14 cellular contexts compared by ENCODE assay signal in the genomic region with DNA sequence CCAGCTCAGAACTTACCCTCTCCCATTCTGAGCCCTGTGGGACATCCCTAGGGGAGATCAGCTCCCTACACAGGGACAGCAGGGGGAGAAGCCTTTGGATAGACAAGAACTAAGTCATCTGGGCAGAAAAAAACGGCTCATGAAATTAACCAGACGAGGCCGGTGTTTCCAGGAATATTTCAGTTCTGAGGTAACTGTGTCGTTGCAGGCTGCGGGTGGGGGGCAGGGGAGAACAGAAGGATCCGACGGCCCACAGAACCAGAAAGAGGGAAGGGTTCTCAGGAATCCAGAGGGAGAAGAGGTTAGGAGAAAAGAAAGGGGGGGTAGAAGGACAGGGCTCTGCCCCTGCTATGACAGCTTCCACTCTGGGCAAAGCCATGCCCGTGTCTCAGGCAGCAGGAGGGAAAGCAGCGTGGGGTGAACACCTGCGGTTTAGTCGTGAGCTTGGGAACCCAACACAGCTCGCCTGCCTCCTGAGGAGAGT. TPM values are rescaled to one million over a fixed set of nuclear protein-coding genes. Genes with fewer than 3 reads are reported as not detected.
A peak's percentile ranks its signal among the peaks of the same experiment; 100 is the strongest.
DNase-seq lines count a peak whose midpoint lies in the region; ATAC-seq and TF ChIP-seq lines count a peak whose summit lies in the region.
"Had no signal": no experiment of that assay in that cellular context is flagged by ENCODE, and none has a peak within 500 bp of the region (broad histone marks: within the 10 kb centered on the region; RNA-seq: fewer than 3 reads in every experiment).

No MANE protein-coding gene starts in this region.

- H3K4me3 Mint-ChIP-seq in activated CD4-positive, alpha-beta memory T cell treated with anti-CD3 and anti-CD28 coated beads for 36 hours, result no peak overlapping the region
- H3K4me3 Mint-ChIP-seq: activated T-helper 1 cell treated with anti-CD3 and anti-CD28 coated beads, Interleukin-12 subunit alpha, Interleukin-12 subunit beta, Interleukin-2, Interleukin-4 antibody, amounts not matched to agents 30 ng/mL and 10 ng/mL and 1 ng/mL, durations not matched to agents 14 hours and 24 hours and 36 hours had no signal

- H2BK5ac ChIP-seq in trophoblast cell (ENCODE audit: low read depth, low read length, poor library complexity), result peak overlapping the region; percentile 4

- peaks cover 91% of the 10 kb centered on the region for H3K4me1 ChIP-seq in BLaER1
- peaks cover 54% of the 10 kb centered on the region for H3K4me1 ChIP-seq in fibroblast of lung (ENCODE audit: control insufficient read depth, extremely low read depth, insufficient read depth, low read length)
- H3K4me1 ChIP-seq in trophoblast cell (ENCODE audit: control insufficient read depth in 1 of 2, insufficient read depth in 2 of 2, low read length in 2 of 2), result peaks cover 36 to 38% of the 10 kb centered on the region in 2 experiments

- H3K79me1 ChIP-seq in trophoblast cell (ENCODE audit: low read length), result peaks cover 26% of the 10 kb centered on the region

- peaks cover 56% of the 10 kb centered on the region for H3K27me3 ChIP-seq in BLaER1
- H3K27me3 ChIP-seq in fibroblast of lung (ENCODE audit: control insufficient read depth, insufficient read depth, low read length), result no peaks in the 10 kb centered on the region
- H3K27me3 ChIP-seq in trophoblast cell (ENCODE audit: insufficient read depth, low read length), result no peaks in the 10 kb centered on the region
- H3K27me3 ChIP-seq: tibial artery had no signal

- H2AFZ ChIP-seq in fibroblast of lung (ENCODE audit: low read length) (no peak overlapping the region), trophoblast cell (ENCODE audit: insufficient read depth, low read length, poor library complexity) (no peak overlapping the region)

- no peaks in the 10 kb centered on the region for H3K36me3 ChIP-seq in BLaER1
- H3K36me3 ChIP-seq in fibroblast of lung (ENCODE audit: control insufficient read depth, insufficient read depth, low read length), result peaks cover 6% of the 10 kb centered on the region
- H3K36me3 ChIP-seq in trophoblast cell (ENCODE audit: control insufficient read depth in 1 of 2, insufficient read depth in 2 of 2, low read length in 2 of 2), result peaks cover 1 to 3% of the 10 kb centered on the region in 2 experiments

- H3K79me2 ChIP-seq in fibroblast of lung (ENCODE audit: control insufficient read depth, insufficient read depth, low read length) (peaks cover 37% of the 10 kb centered on the region), trophoblast cell (ENCODE audit: control insufficient read depth, insufficient read depth, low read length, poor library complexity) (peaks cover 5% of the 10 kb centered on the region)

- H3K36me3 Mint-ChIP-seq in activated CD4-positive, alpha-beta memory T cell treated with anti-CD3 and anti-CD28 coated beads for 36 hours, result no peaks in the 10 kb centered on the region

- H3K27ac ChIP-seq in BLaER1 (no peak overlapping the region), fibroblast of lung (ENCODE audit: insufficient read depth, low read length) (peak overlapping the region; percentile 44), trophoblast cell (ENCODE audit: low read depth, low read length) (peak overlapping the region; percentile 75)

- no peak overlapping the region for H3K14ac ChIP-seq in trophoblast cell (ENCODE audit: low read length)

- H3K4me3 ChIP-seq in BLaER1 (no peak overlapping the region), fibroblast of lung (replicated peaks in 1 of 4; ENCODE audit: control extremely low read depth in 1 of 4, insufficient read depth in 1 of 4, low read depth in 3 of 4, low read length in 4 of 4) (no peak overlapping the region), trophoblast cell (ENCODE audit: low read depth, low read length) (no peak overlapping the region)
- H3K4me3 ChIP-seq: tibial artery had no signal

- peak overlapping the region; percentile 33 for H2BK120ac ChIP-seq in trophoblast cell (ENCODE audit: insufficient read depth, low read length, poor library complexity)

- H4K20me1 ChIP-seq in BLaER1 (peaks cover 58% of the 10 kb centered on the region), fibroblast of lung (ENCODE audit: control insufficient read depth, extremely low read depth, insufficient read depth, low read length) (no peaks in the 10 kb centered on the region)

- H3K9ac ChIP-seq in BLaER1, result no peak overlapping the region
- no peak overlapping the region for H3K9ac ChIP-seq in fibroblast of lung (ENCODE audit: insufficient read depth, low read length)
- H3K9ac ChIP-seq in trophoblast cell (ENCODE audit: low read length), result peak overlapping the region; percentile 28

- peak overlapping the region; percentile 46 for H2AK5ac ChIP-seq in trophoblast cell (ENCODE audit: low read length)

- H3K23ac ChIP-seq in trophoblast cell (ENCODE audit: low read length), result no peak overlapping the region

- whole genome bisulfite sequencing in trophoblast cell (ENCODE audit: extremely low coverage, insufficient coverage, insufficient read length), result no CpG with 5 or more reads among the region's 12 CpGs

- peaks cover 8% of the 10 kb centered on the region for H3K27me3 Mint-ChIP-seq in activated CD4-positive, alpha-beta memory T cell treated with anti-CD3 and anti-CD28 coated beads for 36 hours

- TF ChIP-seq CTCF in fibroblast of lung (conservative IDR thresholded peaks at IDR 0.05 in 1 of 2, IDR thresholded peaks at IDR 0.05 in 1 of 2; ENCODE audit: low read depth in 1 of 2, low read length in 2 of 2), result no peak

- H3K9me3 ChIP-seq in BLaER1, result no peaks in the 10 kb centered on the region
- no peaks in the 10 kb centered on the region for H3K9me3 ChIP-seq in fibroblast of lung (ENCODE audit: control insufficient read depth, insufficient read depth, low read depth, low read length)
- peaks cover 2% of the 10 kb centered on the region for H3K9me3 ChIP-seq in trophoblast cell (ENCODE audit: insufficient read depth, low read depth, low read length)
- H3K9me3 ChIP-seq: tibial artery had no signal

- peaks cover 60% of the 10 kb centered on the region for H3K4me1 Mint-ChIP-seq in activated CD4-positive, alpha-beta memory T cell treated with anti-CD3 and anti-CD28 coated beads for 36 hours (ENCODE audit: low read depth)

- H3K9me3 Mint-ChIP-seq in activated CD4-positive, alpha-beta memory T cell treated with anti-CD3 and anti-CD28 coated beads for 36 hours, result no peaks in the 10 kb centered on the region
- H3K9me3 Mint-ChIP-seq: activated T-helper 1 cell treated with anti-CD3 and anti-CD28 coated beads, Interleukin-12 subunit alpha, Interleukin-12 subunit beta, Interleukin-2, Interleukin-4 antibody, amounts not matched to agents 30 ng/mL and 10 ng/mL and 1 ng/mL, durations not matched to agents 14 hours and 24 hours and 36 hours had no signal

- peak overlapping the region; percentile 28 for H4K91ac ChIP-seq in trophoblast cell (ENCODE audit: low read depth, low read length)

- POLR2A ChIA-PET in activated CD4-positive, alpha-beta memory T cell treated with anti-CD3 and anti-CD28 coated beads for 36 hours (lab: Charles Lee), result interaction anchor here (0.7 to 1.4 kb wide), 3 partner anchors 17 to 22 kb away, joined by 3 to 4 read pairs (median 3); partner anchors contain the start of genes POLD4 and RAD9A

- H3K27ac Mint-ChIP-seq in activated CD4-positive, alpha-beta memory T cell treated with anti-CD3 and anti-CD28 coated beads for 36 hours, result no peak overlapping the region
- H3K27ac Mint-ChIP-seq: activated T-helper 1 cell treated with anti-CD3 and anti-CD28 coated beads, Interleukin-12 subunit alpha, Interleukin-12 subunit beta, Interleukin-2, Interleukin-4 antibody, amounts not matched to agents 30 ng/mL and 10 ng/mL and 1 ng/mL, durations not matched to agents 14 hours and 24 hours and 36 hours had no signal

- H4K12ac ChIP-seq in trophoblast cell (ENCODE audit: low read depth, low read length), result no peak overlapping the region

- H3K4ac ChIP-seq in trophoblast cell (ENCODE audit: low read depth, low read length), result no peak overlapping the region

- intact Hi-C loops in activated CD4-positive, alpha-beta memory T cell treated with anti-CD3 and anti-CD28 coated beads for 36 hours (cut with micrococcal nuclease), result no loop called here

- CTCF ChIA-PET in activated CD4-positive, alpha-beta memory T cell treated with anti-CD3 and anti-CD28 coated beads for 36 hours (lab: Charles Lee), result interaction anchor here (1.0 to 21.4 kb wide), 7 partner anchors 13 to 106 kb away, joined by 3 to 995 read pairs (median 16); partner anchors contain the start of genes POLD4 and RAD9A

- H2BK12ac ChIP-seq in trophoblast cell (ENCODE audit: low read length), result peak overlapping the region; percentile 23

- H3K4me2 ChIP-seq in BLaER1 (peak overlapping the region; percentile 81), fibroblast of lung (ENCODE audit: extremely low read depth, insufficient read depth, low read length) (peak overlapping the region; percentile 66), trophoblast cell (ENCODE audit: low read length) (peak overlapping the region; percentile 52)

- H3K18ac ChIP-seq in trophoblast cell (ENCODE audit: low read length), result peak overlapping the region; percentile 39

- ATAC-seq in HG03432 (IDR thresholded peaks at IDR 0.05; ENCODE audit: unreplicated experiment) (no peak), HG02759 (IDR thresholded peaks at IDR 0.05; ENCODE audit: unreplicated experiment) (no peak)
- ATAC-seq: left lobe of liver had no signal

- H4K8ac ChIP-seq in trophoblast cell (ENCODE audit: low read depth, low read length), result no peak overlapping the region

- peak; percentile 73 for DNase-seq in NCI-H69 (lab: John Stamatoyannopoulos, UW)
- peak in 1 of 2 donors; percentile 73 for DNase-seq in fibroblast of lung (ENCODE audit: low read depth in 2 of 2)
- DNase-seq in trophoblast cell, result peak; percentile 59 to 69
- no peak for DNase-seq in C1 segment of cervical spinal cord (lab: John Stamatoyannopoulos, UW)
- DNase-seq in activated CD4-positive, alpha-beta memory T cell treated with anti-CD3 and anti-CD28 coated beads for 36 hours, result no peak
- DNase-seq: caudate nucleus, MM.1S, NCI-H526 treated with DMSO at 0.1 percent for 48 hours, tibial artery had no signal

RNA-seq across cellular contexts. Expression of gene CLCF1, which starts 3.6 kb away (rescaled TPM):
- total RNA-seq in fibroblast of lung, result 2.3 and 3.6 TPM in 2 replicates
- polyA plus RNA-seq in fibroblast of lung, result 6.0 and 6.5 TPM in 2 replicates
- polyA plus RNA-seq in fibroblast of lung (2012), result 5.9 and 6.7 TPM in 2 replicates
- polyA minus RNA-seq in fibroblast of lung (ENCODE audit: low replicate concordance), result 10.7 and 14.4 TPM in 2 replicates
- polyA plus RNA-seq in trophoblast cell (2013), result 3.1 TPM in 2 replicates
- total RNA-seq in activated CD4-positive, alpha-beta memory T cell treated with anti-CD3 and anti-CD28 coated beads for 36 hours, result under 1 TPM; 0.39 to 0.45 TPM

RNA-seq across cellular contexts. Expression of gene POLD4, which starts 16.5 kb away (rescaled TPM):
- 28.5 and 32.4 TPM in 2 replicates for total RNA-seq in fibroblast of lung
- 33.3 and 36.3 TPM in 2 replicates for polyA plus RNA-seq in fibroblast of lung
- polyA plus RNA-seq in fibroblast of lung (2012), result 81.4 and 86.9 TPM in 2 replicates
- polyA minus RNA-seq in fibroblast of lung (ENCODE audit: low replicate concordance), result 12.6 and 12.9 TPM in 2 replicates
- 45.2 and 45.7 TPM in 2 replicates for polyA plus RNA-seq in trophoblast cell (2013)
- 10 to 100 TPM; 62.0 to 67.4 TPM for total RNA-seq in activated CD4-positive, alpha-beta memory T cell treated with anti-CD3 and anti-CD28 coated beads for 36 hours

RNA-seq across cellular contexts. Expression of gene RAD9A, which starts 21.9 kb away (rescaled TPM):
- total RNA-seq in fibroblast of lung, result 3.8 and 6.4 TPM in 2 replicates
- 3.5 and 5.9 TPM in 2 replicates for polyA plus RNA-seq in fibroblast of lung
- polyA plus RNA-seq in fibroblast of lung (2012), result 5.5 and 9.3 TPM in 2 replicates
- polyA minus RNA-seq in fibroblast of lung (ENCODE audit: low replicate concordance), result 5.2 and 6.4 TPM in 2 replicates
- 13.2 and 14.2 TPM in 2 replicates for polyA plus RNA-seq in trophoblast cell (2013)
- total RNA-seq in activated CD4-positive, alpha-beta memory T cell treated with anti-CD3 and anti-CD28 coated beads for 36 hours, result 10 to 100 TPM; 31.0 to 39.1 TPM

RNA-seq across cellular contexts. Expression of gene PPP1CA, which starts 31.8 kb away (rescaled TPM):
- 90.7 and 104 TPM in 2 replicates for total RNA-seq in fibroblast of lung
- polyA plus RNA-seq in fibroblast of lung, result 135 and 218 TPM in 2 replicates
- 147 and 213 TPM in 2 replicates for polyA plus RNA-seq in fibroblast of lung (2012)
- 287 and 410 TPM in 2 replicates for polyA minus RNA-seq in fibroblast of lung (ENCODE audit: low replicate concordance)
- 208 and 213 TPM in 2 replicates for polyA plus RNA-seq in trophoblast cell (2013)
- total RNA-seq in activated CD4-positive, alpha-beta memory T cell treated with anti-CD3 and anti-CD28 coated beads for 36 hours, result 100 to 1,000 TPM; 261 to 267 TPM

RNA-seq across cellular contexts. Expression of gene TBC1D10C, which starts 34.0 kb away (rescaled TPM):
- total RNA-seq in fibroblast of lung, result not detected in 2 replicates
- polyA plus RNA-seq in fibroblast of lung, result 0.05 TPM in 1 of 2 replicates, not detected in the other
- polyA plus RNA-seq in fibroblast of lung (2012), result 0.10 TPM in 1 of 2 replicates, not detected in the other
- not detected in 2 replicates for polyA minus RNA-seq in fibroblast of lung (ENCODE audit: low replicate concordance)
- polyA plus RNA-seq in trophoblast cell (2013), result 0.04 and 0.15 TPM in 2 replicates
- total RNA-seq in activated CD4-positive, alpha-beta memory T cell treated with anti-CD3 and anti-CD28 coated beads for 36 hours, result 100 to 1,000 TPM; 123 to 126 TPM

Comparison
In these comparisons a context has a peak if more than half of its experiments do, and no peak if none do; other contexts are left out.
1. DNase-seq: peak in NCI-H69 (single experiment) and trophoblast cell (2 of 2); none in C1 segment of cervical spinal cord (0 of 14) and activated CD4-positive, alpha-beta memory T cell treated with anti-CD3 and anti-CD28 coated beads for 36 hours (single experiment).
2. Peak in every context shown above with its lines, with median percentiles within 50 percentile points of each other: H3K4me2 ChIP-seq.